ENCODE assay signal across 26 cellular contexts in genomic region chr3:65829228-65829627, GRCh38.
"Had no signal": no experiment of that assay in that cellular context is flagged by ENCODE, and none has a peak within 500 bp of the region (broad histone marks: within the 10 kb centered on the region; RNA-seq: fewer than 3 reads in every experiment).

No MANE protein-coding gene starts in this region.

- H3K4me3 ChIP-seq: adrenal gland, breast epithelium, left ventricle myocardium inferior, mucosa of descending colon, neural progenitor cell had no signal

- H3K4me2 ChIP-seq: neural progenitor cell had no signal

- H3K36me3 ChIP-seq: adrenal gland, breast epithelium, left ventricle myocardium inferior, neural progenitor cell had no signal

- DNase-seq: activated B cell treated with CpG ODN at 0.5 μM for 24 hours; activated CD4-positive, alpha-beta T cell treated with anti-CD3 and anti-CD28 coated beads for 36 hours; activated CD4-positive, alpha-beta T cell treated with anti-CD3 and anti-CD28 coated beads, Interleukin-2, amount 50 U/mL, for 4 hours; activated CD8-positive, alpha-beta memory T cell treated with anti-CD3 and anti-CD28 coated beads for 24 hours; activated CD8-positive, alpha-beta memory T cell treated with anti-CD3 and anti-CD28 coated beads, Interleukin-2, amount 50 U/mL, for 4 hours; activated naive CD4-positive, alpha-beta T cell; activated T-cell treated with anti-CD3 and anti-CD28 coated beads, Interleukin-2, amount 50 U/mL, for 4 hours; effector memory CD4-positive, alpha-beta T cell; glutamatergic neuron; hippocampal formation; kidney glomerular epithelial cell; left ventricle myocardium inferior; mucosa of descending colon; naive thymus-derived CD4-positive, alpha-beta T cell; retina; stimulated activated CD4-positive, alpha-beta T cell treated with anti-CD3 and anti-CD28 coated beads, Interleukin-12 subunit alpha, Interleukin-12 subunit beta, amount 100 ng/mL, for 4 hours; stimulated activated CD4-positive, alpha-beta T cell treated with anti-CD3 and anti-CD28 coated beads, Interleukin-4, amount 100 ng/mL, for 4 hours; stimulated activated naive CD8-positive, alpha-beta T cell treated with anti-CD3 and anti-CD28 coated beads, Interleukin-15, Interleukin-2, amounts not matched to agents 100 U/mL and 50 U/mL, for 24 hours; T-helper 1 cell had no signal

- H2AFZ ChIP-seq: neural progenitor cell had no signal

- H3K9me3 Mint-ChIP-seq: activated T-cell treated with anti-CD3 and anti-CD28 coated beads, Interleukin-2, amount 50 U/mL, for 4 hours; activated T-helper 2 cell treated with anti-CD3 and anti-CD28 coated beads, Interferon-gamma antibody, Interleukin-2, Interleukin-4, amounts not matched to agents 10 μg/mL and 5 μg/mL and 100 μg/mL, durations not matched to agents 14 hours and 24 hours and 36 hours; central memory CD8-positive, alpha-beta T cell; neural progenitor cell had no signal

- H3K27me3 Mint-ChIP-seq: activated B cell treated with CpG ODN at 0.5 μM for 24 hours; activated CD4-positive, alpha-beta T cell treated with anti-CD3 and anti-CD28 coated beads for 36 hours; activated naive CD8-positive, alpha-beta T cell; central memory CD8-positive, alpha-beta T cell; naive thymus-derived CD4-positive, alpha-beta T cell; progenitor cell of endocrine pancreas had no signal

- H3K9ac ChIP-seq: neural progenitor cell had no signal

- H3K4me1 Mint-ChIP-seq: activated B cell treated with CpG ODN at 0.5 μM for 24 hours; activated CD4-positive, alpha-beta T cell treated with anti-CD3 and anti-CD28 coated beads for 36 hours; central memory CD8-positive, alpha-beta T cell; naive thymus-derived CD4-positive, alpha-beta T cell had no signal

- H3K27ac ChIP-seq: adrenal gland, breast epithelium, left ventricle myocardium inferior, neural progenitor cell had no signal

- H3K4me3 Mint-ChIP-seq: activated B cell treated with CpG ODN at 0.5 μM for 24 hours; activated CD4-positive, alpha-beta T cell treated with anti-CD3 and anti-CD28 coated beads for 36 hours; activated naive CD8-positive, alpha-beta T cell; activated T-cell treated with anti-CD3 and anti-CD28 coated beads, Interleukin-2, amount 50 U/mL, for 4 hours; central memory CD8-positive, alpha-beta T cell; naive thymus-derived CD4-positive, alpha-beta T cell; neural progenitor cell had no signal

- H3K36me3 Mint-ChIP-seq: activated naive CD8-positive, alpha-beta T cell; naive thymus-derived CD4-positive, alpha-beta T cell; neural progenitor cell had no signal

- H3K9me3 ChIP-seq: adrenal gland, breast epithelium, left ventricle myocardium inferior, mucosa of descending colon had no signal

- H3K27ac Mint-ChIP-seq: activated B cell treated with CpG ODN at 0.5 μM for 24 hours; activated CD4-positive, alpha-beta T cell treated with anti-CD3 and anti-CD28 coated beads for 36 hours; activated naive CD8-positive, alpha-beta T cell; activated T-helper 2 cell treated with anti-CD3 and anti-CD28 coated beads, Interferon-gamma antibody, Interleukin-2, Interleukin-4, amounts not matched to agents 10 μg/mL and 5 μg/mL and 100 μg/mL, durations not matched to agents 14 hours and 24 hours and 36 hours; naive thymus-derived CD4-positive, alpha-beta T cell; neural progenitor cell had no signal

- H3K27me3 ChIP-seq: adrenal gland, breast epithelium, neural progenitor cell had no signal
